Comparison of ENCODE assay signal across 9 cellular contexts in the genomic region with DNA sequence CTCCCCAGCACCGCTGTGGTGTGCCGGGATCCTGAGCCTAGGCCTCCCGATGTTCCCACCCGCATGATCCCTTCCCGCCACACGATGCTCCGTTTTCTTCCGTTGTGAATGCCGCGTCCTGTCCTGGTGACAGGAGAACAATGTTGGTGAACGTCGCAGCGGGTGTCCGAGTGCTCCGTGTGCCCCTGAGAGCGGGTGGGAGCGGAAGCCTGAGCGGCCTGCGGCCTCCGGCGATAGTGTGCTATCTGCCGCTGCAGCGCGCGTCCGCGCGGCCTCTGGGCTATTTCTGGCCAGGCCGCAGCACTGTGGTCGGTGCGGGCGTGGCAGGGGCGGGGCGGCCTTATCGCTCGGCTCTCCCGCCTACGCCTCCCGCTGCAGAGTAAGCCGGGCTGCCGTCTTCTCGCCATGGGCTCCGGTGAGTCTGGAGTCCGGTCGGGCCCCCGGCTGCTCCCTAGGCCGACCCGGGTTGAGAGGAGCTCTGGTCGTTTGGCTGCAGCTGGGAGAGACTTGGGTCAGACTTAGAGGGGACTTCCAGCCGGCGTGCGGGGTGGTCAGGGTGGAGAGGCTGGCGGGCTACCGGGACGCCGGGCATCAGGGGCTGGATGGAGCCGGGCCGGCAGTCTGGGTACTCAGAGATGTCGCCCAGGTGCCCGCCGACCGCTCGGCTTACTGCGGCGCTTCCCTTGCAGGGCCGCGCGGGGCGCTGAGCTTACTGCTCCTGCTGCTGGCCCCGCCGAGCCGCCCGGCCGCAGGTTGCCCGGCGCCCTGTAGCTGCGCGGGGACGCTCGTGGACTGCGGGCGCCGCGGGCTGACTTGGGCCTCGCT. TPM values are rescaled to one million over a fixed set of nuclear protein-coding genes. Genes with fewer than 3 reads are reported as not detected.
DNase-seq lines count a peak whose midpoint lies in the region; ATAC-seq, FAIRE-seq and TF ChIP-seq lines count a peak whose summit lies in the region.
"Had no signal": no experiment of that assay in that cellular context is flagged by ENCODE, and none has a peak within 500 bp of the region (broad histone marks: within the 10 kb centered on the region; RNA-seq: fewer than 3 reads in every experiment).

GP1BB (plus strand) TSS at position 375 of the 825 bp plus-strand sequence; CDS start at position 406, 31 bp downstream.

- WGBS in small intestine, 3 donors = 6 to 29% (median 7%) methylated on average over 70 to 85 of the region's 85 CpGs

- no peaks in the 10 kb centered on the region for H3K9me3 Mint-ChIP-seq in activated B cell treated with CpG ODN at 0.5 μM for 24 hours

- no peaks in the 10 kb centered on the region for H3K9me2 ChIP-seq in Karpas-422 (replicated peaks; ENCODE audit: insufficient read depth, low read length)

- H3K9me3 ChIP-seq in small intestine (ENCODE audit: control insufficient read depth, low read depth) (no peaks in the 10 kb centered on the region), Karpas-422 (ENCODE audit: low read length) (no peaks in the 10 kb centered on the region)

- H3K36me3 Mint-ChIP-seq in activated B cell treated with CpG ODN at 0.5 μM for 24 hours (ENCODE audit: low read depth) = no peaks in the 10 kb centered on the region

- intact Hi-C loops in activated B cell treated with CpG ODN at 0.5 μM for 24 hours (cut with micrococcal nuclease) (no loop called here), left cardiac atrium (cut with DNase I) (no loop called here)

- H2AFZ ChIP-seq in Karpas-422 (ENCODE audit: low read length) = no peak within 1 kb of the TSS

- no peak within 1 kb of the TSS for H3K9ac ChIP-seq in Karpas-422 (ENCODE audit: low read length)
- H3K9ac ChIP-seq: KMS-11 had no signal

- H3K36me3 ChIP-seq in small intestine (ENCODE audit: control insufficient read depth in 2 of 2, insufficient read depth in 2 of 2, low read length in 2 of 2) = no peaks in the 10 kb centered on the region
- no peaks in the 10 kb centered on the region for H3K36me3 ChIP-seq in Karpas-422 (ENCODE audit: insufficient read depth, low read length)

- no peaks in the 10 kb centered on the region for H4K20me1 ChIP-seq in Karpas-422 (ENCODE audit: insufficient read depth, low read depth, low read length)

- H3K4me3 ChIP-seq in small intestine (ENCODE audit: low read depth in 1 of 2, low read length in 2 of 2) = peak within 1 kb of the TSS in 1 of 2 donors; percentile 20
- H3K4me3 ChIP-seq in Karpas-422 (ENCODE audit: low read length) = no peak within 1 kb of the TSS

- no peak within 1 kb of the TSS for H3K27ac ChIP-seq in small intestine (ENCODE audit: low read depth in 1 of 2, low read length in 1 of 2)
- no peak within 1 kb of the TSS for H3K27ac ChIP-seq in Karpas-422 (ENCODE audit: low read length)
- H3K27ac ChIP-seq: KMS-11 had no signal

- H3K79me2 ChIP-seq in Karpas-422 (ENCODE audit: low read length) = no peaks in the 10 kb centered on the region

- H3K27ac Mint-ChIP-seq in activated B cell treated with CpG ODN at 0.5 μM for 24 hours = no peak within 1 kb of the TSS

- H3K4me1 ChIP-seq in small intestine (ENCODE audit: control insufficient read depth in 2 of 2, insufficient read depth in 1 of 2, low read depth in 1 of 2, low read length in 1 of 2) (no peaks in the 10 kb centered on the region), Karpas-422 (ENCODE audit: low read length) (no peaks in the 10 kb centered on the region)

- no peak within 1 kb of the TSS for H3K4me2 ChIP-seq in Karpas-422 (ENCODE audit: low read depth, low read length, poor library complexity, severe bottlenecking)
- H3K4me2 ChIP-seq: KMS-11 had no signal

- CTCF ChIA-PET in HEK293T (lab: Yijun Ruan, JAX) (interaction anchor here (0.7 to 1.4 kb wide), 11 partner anchors 12 to 290 kb away, joined by 3 to 8 read pairs (median 4); no protein-coding TSS in a partner anchor), activated B cell treated with CpG ODN at 0.5 μM for 24 hours (lab: Charles Lee) (no interaction called here)

- POLR2A ChIA-PET in HEK293T (lab: Yijun Ruan, JAX) = interaction anchor here (0.9 to 1.3 kb wide), 6 partner anchors 22 to 218 kb away, joined by 3 to 5 read pairs (median 3); partner anchors contain the start of genes COMT and TXNRD2
- POLR2A ChIA-PET in activated B cell treated with CpG ODN at 0.5 μM for 24 hours (lab: Charles Lee) = no interaction called here

- H3K4me3 Mint-ChIP-seq in activated B cell treated with CpG ODN at 0.5 μM for 24 hours = peak within 1 kb of the TSS; percentile 46

- peaks cover 12 to 19% of the 10 kb centered on the region in 2 donors for H3K27me3 ChIP-seq in small intestine (ENCODE audit: control insufficient read depth in 2 of 2, insufficient read depth in 2 of 2, low read length in 2 of 2)
- no peaks in the 10 kb centered on the region for H3K27me3 ChIP-seq in Karpas-422 (ENCODE audit: low read length)

- peaks cover 44% of the 10 kb centered on the region for H3K27me3 Mint-ChIP-seq in activated B cell treated with CpG ODN at 0.5 μM for 24 hours

- FAIRE-seq in small intestine (lab: Jason Lieb, UNC) = no peak

- TF ChIP-seq CTCF in activated B cell treated with CpG ODN at 0.5 μM for 24 hours (IDR thresholded peaks at IDR 0.05) = no peak

- DNase-seq in HEK293T (ENCODE audit: extremely low spot score) = peak; percentile 65
- DNase-seq in activated B cell treated with CpG ODN at 0.5 μM for 24 hours = peak; percentile 40
- DNase-seq in left cardiac atrium = peak; percentile 78
- peak; percentile 19 for DNase-seq in small intestine
- no peak for DNase-seq in HK-2 (ENCODE audit: unreplicated experiment)
- no peak for DNase-seq in Karpas-422

- ATAC-seq in activated B cell treated with CpG ODN at 0.5 μM for 24 hours (ENCODE audit: low read depth) = peak; percentile 74
- peak; percentile 66 to 73 for ATAC-seq in left cardiac atrium
- no peak for ATAC-seq in GM18511 (IDR thresholded peaks at IDR 0.05; ENCODE audit: unreplicated experiment)
- no peak for ATAC-seq in GM18907 (IDR thresholded peaks at IDR 0.05; ENCODE audit: unreplicated experiment)

- H3K4me1 Mint-ChIP-seq in activated B cell treated with CpG ODN at 0.5 μM for 24 hours = peaks cover 17% of the 10 kb centered on the region

TF ChIP-seq in HEK293T, 16 proteins besides CTCF, POLR2A, EP300 and RAD21:
- TF ChIP-seq L3MBTL2 (conservative IDR thresholded peaks at IDR 0.05) (peak; percentile 58; the same call in 1 of the 2 replicates), FOXM1 (IDR thresholded peaks at IDR 0.05; ENCODE audit: borderline replicate concordance) (no peak), SP1 (IDR thresholded peaks at IDR 0.05) (no peak)

RNA-seq across cellular contexts. Expression of gene GP1BB, which starts in this region (rescaled TPM):
- total RNA-seq in activated B cell treated with CpG ODN at 0.5 μM for 24 hours (not detected in 2 replicates), left cardiac atrium (not detected)
- polyA plus RNA-seq in small intestine = 1 to 10 TPM in 2 of 3 donors, under 1 TPM in 1; 0.67 to 1.4 (median 1.3) TPM
- total RNA-seq in Karpas-422 (2014; rRNA removed; shearing (Covaris generic); ENCODE audit: low replicate concordance) = not detected in 2 replicates

Comparison
In these comparisons a context has a peak if more than half of its experiments do, and no peak if none do; other contexts are left out.
1. Peak in DNase-seq and ATAC-seq in activated B cell treated with CpG ODN at 0.5 μM for 24 hours; RNA of the gene not detected or under 1 TPM.
2. Peak in DNase-seq and ATAC-seq in left cardiac atrium; RNA of the gene not detected or under 1 TPM.
3. DNase-seq: peak in HEK293T (single experiment) and small intestine (single experiment); none in HK-2 (single experiment) and Karpas-422 (single experiment).